8 cellular contexts compared by ENCODE assay signal in the genomic region with DNA sequence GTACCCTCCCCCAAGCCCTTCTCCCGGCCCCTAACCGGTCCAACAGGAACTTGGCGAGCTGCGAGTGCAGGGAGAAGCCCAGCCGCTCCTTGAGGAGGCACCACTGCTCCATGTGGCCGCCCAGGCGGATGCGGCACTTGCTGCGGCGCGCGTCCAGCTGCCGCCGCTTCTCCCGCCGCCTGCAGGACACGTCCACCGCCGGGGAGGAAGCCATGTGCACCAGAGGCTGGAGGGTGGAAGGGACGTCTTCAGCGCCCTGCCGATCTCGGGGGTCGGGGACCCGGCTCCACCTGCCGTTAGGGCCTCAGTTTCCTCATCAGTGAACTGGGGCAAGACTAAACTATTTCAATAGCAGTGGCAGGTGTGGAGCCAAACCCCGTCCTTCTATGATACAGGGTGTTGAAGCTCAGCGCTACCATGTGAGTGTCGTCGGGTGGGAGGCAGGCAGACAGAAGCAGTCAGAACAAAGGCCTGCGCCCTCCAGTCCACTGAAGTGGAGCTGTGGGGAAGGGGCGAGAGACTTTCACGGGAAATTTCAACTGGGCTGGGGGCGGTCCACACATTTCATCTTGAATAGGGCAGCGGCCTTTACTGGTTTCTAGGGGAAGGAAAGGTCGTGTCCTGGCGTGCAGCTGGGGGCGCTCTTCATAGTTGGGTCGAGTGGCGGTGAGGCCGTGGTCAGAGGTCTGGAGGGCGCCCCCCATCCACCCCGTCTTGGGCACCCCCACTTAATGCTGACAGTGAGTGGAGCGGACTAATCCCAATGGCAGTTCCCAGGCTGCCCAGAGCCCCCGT. TPM values are rescaled to one million over a fixed set of nuclear protein-coding genes. Genes with fewer than 3 reads are reported as not detected.
A peak's percentile ranks its signal among the peaks of the same experiment; 100 is the strongest.
DNase-seq lines count a peak whose midpoint lies in the region; ATAC-seq and TF ChIP-seq lines count a peak whose summit lies in the region.

No MANE protein-coding gene starts in this region.

- no peaks in the 10 kb centered on the region for H4K20me1 ChIP-seq in neural progenitor cell (ENCODE audit: low read depth)

- H3F3A ChIP-seq in neural progenitor cell (ENCODE audit: low read depth): peaks cover 17% of the 10 kb centered on the region

- peak; percentile 42 for ATAC-seq in HG03135 (IDR thresholded peaks at IDR 0.05; ENCODE audit: unreplicated experiment)
- ATAC-seq in activated T-cell treated with anti-CD3 and anti-CD28 coated beads, Interleukin-2, amount 50 U/mL, for 72 hours (replicated peaks in 1 of 2): peak; percentile 53 to 56

- peaks cover 11% of the 10 kb centered on the region in 2 donors for H3K36me3 Mint-ChIP-seq in activated T-cell treated with anti-CD3 and anti-CD28 coated beads, Interleukin-2, amount 50 U/mL, for 72 hours (ENCODE audit: insufficient read depth in 2 of 2)
- H3K36me3 Mint-ChIP-seq in neural progenitor cell: peaks cover 16% of the 10 kb centered on the region

- no peaks in the 10 kb centered on the region for H3K36me3 ChIP-seq in neural progenitor cell

- peak overlapping the region; percentile 85 for H3K4me2 ChIP-seq in neural progenitor cell

- H3K27me3 Mint-ChIP-seq in activated T-cell treated with anti-CD3 and anti-CD28 coated beads, Interleukin-2, amount 50 U/mL, for 72 hours (ENCODE audit: low read depth): no peaks in the 10 kb centered on the region
- H3K27me3 Mint-ChIP-seq in neural progenitor cell (ENCODE audit: insufficient read depth, low read depth): peaks cover 14% of the 10 kb centered on the region

- peak overlapping the region; percentile 66 to 89 for H3K4me3 ChIP-seq in foreskin fibroblast (ENCODE audit: low read depth in 1 of 2, low read length in 2 of 2)
- peak overlapping the region; percentile 53 for H3K4me3 ChIP-seq in neural progenitor cell

- H2AFZ ChIP-seq in neural progenitor cell (replicated peaks): peak overlapping the region; percentile 60

- in situ Hi-C loops in Caki2 (cut with HindIII; ENCODE audit: low pct_unique_long_range_greater_than_20kb, low sequenced_read_pairs) (no loop called here), GM18951 (cut with MboI; ENCODE audit: low sequenced_read_pairs, unreplicated experiment) (no loop called here)

- no peaks in the 10 kb centered on the region for H3K9me3 Mint-ChIP-seq in activated T-cell treated with anti-CD3 and anti-CD28 coated beads, Interleukin-2, amount 50 U/mL, for 72 hours
- H3K9me3 Mint-ChIP-seq in neural progenitor cell: no peaks in the 10 kb centered on the region

- H3K9me3 ChIP-seq in neural progenitor cell (ENCODE audit: low read depth): no peaks in the 10 kb centered on the region

- peaks cover 16% of the 10 kb centered on the region for H3K4me1 ChIP-seq in neural progenitor cell

- TF ChIP-seq CTCF in foreskin fibroblast (IDR thresholded peaks at IDR 0.05; ENCODE audit: low read depth, low read length) (peak; percentile 7), neural progenitor cell (IDR thresholded peaks at IDR 0.05) (peak; percentile 61)

- H3K4me1 Mint-ChIP-seq in activated T-cell treated with anti-CD3 and anti-CD28 coated beads, Interleukin-2, amount 50 U/mL, for 72 hours (ENCODE audit: low read depth): peaks cover 39% of the 10 kb centered on the region
- H3K4me1 Mint-ChIP-seq in neural progenitor cell: peaks cover 29% of the 10 kb centered on the region

- peak overlapping the region; percentile 94 for H3K27ac Mint-ChIP-seq in activated T-cell treated with anti-CD3 and anti-CD28 coated beads, Interleukin-2, amount 50 U/mL, for 72 hours
- H3K27ac Mint-ChIP-seq in neural progenitor cell: peak overlapping the region; percentile 92

- H3K9ac ChIP-seq in neural progenitor cell: peak overlapping the region; percentile 42

- H3K27me3 ChIP-seq in neural progenitor cell: peaks cover 35% of the 10 kb centered on the region

- peak; percentile 38 for TF ChIP-seq POLR2A in GM18951 (IDR thresholded peaks at IDR 0.05; ENCODE audit: extremely low read depth, insufficient read depth, insufficient read length)

- peak overlapping the region; percentile 65 for H3K27ac ChIP-seq in neural progenitor cell

- peak overlapping the region; percentile 93 to 95 for H3K4me3 Mint-ChIP-seq in activated T-cell treated with anti-CD3 and anti-CD28 coated beads, Interleukin-2, amount 50 U/mL, for 72 hours
- peak overlapping the region; percentile 93 for H3K4me3 Mint-ChIP-seq in neural progenitor cell

- H3K79me2 ChIP-seq in neural progenitor cell (ENCODE audit: low read depth): peaks cover 13% of the 10 kb centered on the region

- DNase-seq in Caki2 (ENCODE audit: low read depth) (peak; percentile 63), NCI-H446 treated with DMSO at 0.1 percent for 48 hours (lab: John Stamatoyannopoulos, UW) (peak; percentile 54), foreskin fibroblast (peak; percentile 61 to 84), neural progenitor cell (ENCODE audit: low spot score) (peak; percentile 88), cerebellar nuclear complex (lab: John Stamatoyannopoulos, UW) (no peak)
- DNase-seq in activated T-cell treated with anti-CD3 and anti-CD28 coated beads, Interleukin-2, amount 50 U/mL, for 72 hours: peak; percentile 50 to 62

RNA-seq across cellular contexts. Expression of gene ZNF692, which starts 0.6 kb away (rescaled TPM):
- total RNA-seq in Caki2 (2014; rRNA removed; shearing (Covaris generic); ENCODE audit: low replicate concordance): 8.1 and 8.2 TPM in 2 replicates
- total RNA-seq in activated T-cell treated with anti-CD3 and anti-CD28 coated beads, Interleukin-2, amount 50 U/mL, for 72 hours: 10 to 100 TPM; 42.8 to 57.6 TPM
- total RNA-seq in neural progenitor cell (ENCODE audit: low replicate concordance): 37.8 and 84.9 TPM in 2 replicates

RNA-seq across cellular contexts. Expression of gene ZNF672, which starts 20.3 kb away (rescaled TPM):
- 16.2 and 27.4 TPM in 2 replicates for total RNA-seq in Caki2 (2014; rRNA removed; shearing (Covaris generic); ENCODE audit: low replicate concordance)
- 10 to 100 TPM; 42.2 to 47.6 TPM for total RNA-seq in activated T-cell treated with anti-CD3 and anti-CD28 coated beads, Interleukin-2, amount 50 U/mL, for 72 hours
- total RNA-seq in neural progenitor cell (ENCODE audit: low replicate concordance): 16.9 and 35.5 TPM in 2 replicates

RNA-seq across cellular contexts. Expression of gene SH3BP5L, which starts 32.6 kb away (rescaled TPM):
- 28.4 and 30.8 TPM in 2 replicates for total RNA-seq in Caki2 (2014; rRNA removed; shearing (Covaris generic); ENCODE audit: low replicate concordance)
- 10 to 100 TPM; 23.1 to 25.3 TPM for total RNA-seq in activated T-cell treated with anti-CD3 and anti-CD28 coated beads, Interleukin-2, amount 50 U/mL, for 72 hours
- 9.6 and 30.8 TPM in 2 replicates for total RNA-seq in neural progenitor cell (ENCODE audit: low replicate concordance)

RNA-seq across cellular contexts. Expression of gene PGBD2, which starts 47.7 kb away (rescaled TPM):
- total RNA-seq in Caki2 (2014; rRNA removed; shearing (Covaris generic); ENCODE audit: low replicate concordance): 5.8 and 10.4 TPM in 2 replicates
- 1 to 10 TPM; 4.0 to 6.1 TPM for total RNA-seq in activated T-cell treated with anti-CD3 and anti-CD28 coated beads, Interleukin-2, amount 50 U/mL, for 72 hours
- total RNA-seq in neural progenitor cell (ENCODE audit: low replicate concordance): 7.9 and 11.2 TPM in 2 replicates

Comparison
In these comparisons a context has a peak if more than half of its experiments do, and no peak if none do; other contexts are left out.
1. DNase-seq: peak in Caki2 (single experiment), NCI-H446 treated with DMSO at 0.1 percent for 48 hours (single experiment), activated T-cell treated with anti-CD3 and anti-CD28 coated beads, Interleukin-2, amount 50 U/mL, for 72 hours (2 of 2), foreskin fibroblast (2 of 2) and neural progenitor cell (single experiment); none in cerebellar nuclear complex (0 of 2).